ENCODE assay signal across 8 cellular contexts in genomic region chr15:89893696-89894450, GRCh38. TPM values are rescaled to one million over a fixed set of nuclear protein-coding genes. Genes with fewer than 3 reads are reported as not detected.
A peak's percentile ranks its signal among the peaks of the same experiment; 100 is the strongest.
DNase-seq lines count a peak whose midpoint lies in the region; ATAC-seq and TF ChIP-seq lines count a peak whose summit lies in the region.

Gene AP3S2 (minus strand): TSS chr15:89893994. CDS start chr15:89893949, 45 bp downstream.

- peak within 1 kb of the TSS; percentile 94 to 98 for H3K27ac Mint-ChIP-seq in natural killer cell

- intact Hi-C loops in natural killer cell (cut with micrococcal nuclease): loop anchor here (1.0 to 2.0 kb wide), 2 partner anchors 42 to 177 kb away; no protein-coding TSS in a partner anchor

- H3K4me3 ChIP-seq in fibroblast of mammary gland (ENCODE audit: control insufficient read depth, low read depth, low read length): peak within 1 kb of the TSS; percentile 98

- DNase-seq in DMS79 (lab: John Stamatoyannopoulos, UW) (peak; percentile 70), KG1 (lab: John Stamatoyannopoulos, UW) (peak; percentile 95), RPMI7951 (ENCODE audit: low read depth) (peak; percentile 95), fibroblast of mammary gland (ENCODE audit: low read depth) (peak; percentile 95), natural killer cell (peak; percentile 86)
- DNase-seq in activated T-helper 1 cell treated with anti-CD3 and anti-CD28 coated beads, Interleukin-2, amount 50 U/mL, for 16 hours (ENCODE audit: low read depth in 1 of 2, low spot score in 1 of 2): peak; percentile 78 to 83
- peak; percentile 90 for DNase-seq in stimulated activated naive CD4-positive, alpha-beta T cell treated with Interleukin-2 at 50 U/mL for 16 hours (lab: John Stamatoyannopoulos, UW)

- no peak for TF ChIP-seq CTCF in fibroblast of mammary gland (conservative IDR thresholded peaks at IDR 0.05; ENCODE audit: control insufficient read depth, insufficient read depth, low read depth, low read length)
- no peak for TF ChIP-seq CTCF in natural killer cell (IDR thresholded peaks at IDR 0.05)

- H3K36me3 Mint-ChIP-seq in natural killer cell: no peaks in the 10 kb centered on the region

- H3K4me3 Mint-ChIP-seq in natural killer cell: peak within 1 kb of the TSS; percentile 99

- H3K4me1 Mint-ChIP-seq in natural killer cell: peaks cover 34 to 35% of the 10 kb centered on the region in 2 donors

- ATAC-seq in GM21723 (IDR thresholded peaks at IDR 0.05; ENCODE audit: unreplicated experiment): peak; percentile 88
- ATAC-seq in natural killer cell: peak; percentile 95 to 98 (median 97)

- H3K27me3 Mint-ChIP-seq in natural killer cell (ENCODE audit: low read depth in 2 of 2): no peaks in the 10 kb centered on the region

- H3K9me3 Mint-ChIP-seq in natural killer cell: no peaks in the 10 kb centered on the region

RNA-seq across cellular contexts. Expression of gene AP3S2, which starts in this region (rescaled TPM):
- total RNA-seq in RPMI7951 (2014; rRNA removed; shearing (Covaris generic)): 56.0 and 61.0 TPM in 2 replicates
- 10 to 100 TPM; 28.4 to 38.2 (median 36.8) TPM for total RNA-seq in natural killer cell

Comparison
In these comparisons a context has a peak if more than half of its experiments do, and no peak if none do; other contexts are left out.
1. Peak in every context shown above with its lines: DNase-seq, ATAC-seq and H3K4me3 ChIP-seq.